Comparison of ENCODE assay signal across 1 cellular context in the genomic region with DNA sequence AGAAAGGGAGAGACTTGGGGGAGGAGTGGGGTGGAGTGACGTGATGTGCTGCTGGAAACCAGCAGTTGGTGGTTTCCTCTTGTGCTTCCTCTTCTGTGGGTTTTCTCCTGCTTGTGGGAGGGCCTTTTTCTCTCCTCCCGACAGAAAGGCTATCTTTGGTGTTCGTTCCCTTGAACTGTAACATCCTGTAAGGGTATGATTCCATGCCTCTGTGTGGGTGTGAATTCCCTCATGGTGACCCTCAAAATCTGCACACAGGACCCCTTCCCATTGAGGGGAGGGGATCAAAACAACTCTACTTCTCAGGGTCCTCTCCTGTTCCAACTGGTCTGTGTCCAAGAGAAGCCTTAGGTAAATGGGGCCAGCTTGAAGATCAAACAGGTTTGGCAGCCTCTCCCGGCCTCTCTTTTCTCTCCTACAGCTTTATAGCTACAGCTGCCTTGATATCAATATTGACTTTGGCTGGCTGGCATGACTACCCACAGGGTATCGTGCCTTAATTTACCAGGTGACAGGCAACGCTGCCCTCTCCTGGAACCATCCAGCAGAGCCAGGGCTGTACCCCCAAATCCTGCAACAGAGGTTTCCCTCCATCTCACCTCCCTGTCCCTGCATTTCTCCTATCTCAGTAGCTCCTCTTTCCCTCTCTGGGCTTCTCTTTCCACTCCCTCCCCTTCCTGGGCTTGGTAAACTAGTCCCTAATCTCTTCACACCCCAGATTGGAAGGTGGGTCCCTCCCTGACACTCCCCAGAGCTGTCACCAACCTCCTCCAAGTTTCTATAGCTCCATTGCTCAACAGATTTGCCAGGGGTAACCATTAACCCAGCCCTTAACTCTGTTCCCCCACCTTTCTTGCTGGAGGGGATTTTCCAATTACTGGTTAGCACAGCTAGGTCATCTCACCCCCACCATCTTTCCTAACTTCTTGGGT.
A peak's percentile ranks its signal among the peaks of the same experiment; 100 is the strongest.
TF ChIP-seq lines count a peak whose summit lies in the region.

No MANE protein-coding gene starts in this region.

TF ChIP-seq in HepG2, 621 proteins besides CTCF, POLR2A, EP300 and RAD21 (continues in another document):
- TF ChIP-seq ARNT2 (CRISPR knock-in tag; IDR thresholded peaks at IDR 0.05; ENCODE audit: low read depth) (peak; percentile 40; the same call in 1 of the 2 replicates), ZNF547 (CRISPR knock-in tag; IDR thresholded peaks at IDR 0.05) (0 out of 2 replicates have a peak, but pooled peaks have one; percentile 9), ZNF160 (CRISPR knock-in tag; IDR thresholded peaks at IDR 0.05) (no peak), ONECUT2 (CRISPR knock-in tag; IDR thresholded peaks at IDR 0.05) (no peak), MYNN (CRISPR knock-in tag; IDR thresholded peaks at IDR 0.05; ENCODE audit: low read depth) (peak; percentile 82; the same call in 1 of the 2 replicates), TRIM24 (CRISPR knock-in tag; IDR thresholded peaks at IDR 0.05) (no peak), ZNF776 (CRISPR knock-in tag; IDR thresholded peaks at IDR 0.05) (no peak; the same call in 1 of the 2 replicates), ZNF619 (CRISPR knock-in tag; IDR thresholded peaks at IDR 0.05) (0 out of 2 replicates have a peak, but pooled peaks have one; percentile 54), POGZ (CRISPR knock-in tag; IDR thresholded peaks at IDR 0.05) (peak; percentile 38; the same call in 1 of the 2 replicates), ISL2 (CRISPR knock-in tag; IDR thresholded peaks at IDR 0.05) (peak; percentile 82; the same call in 1 of the 2 replicates), RFX1 (IDR thresholded peaks at IDR 0.05) (no peak), THAP11 (CRISPR knock-in tag; IDR thresholded peaks at IDR 0.05) (peak; percentile 60; the same call in 1 of the 2 replicates), JDP2 (CRISPR knock-in tag; IDR thresholded peaks at IDR 0.05; ENCODE audit: borderline replicate concordance) (no peak), ZNF350 (CRISPR knock-in tag; IDR thresholded peaks at IDR 0.05; ENCODE audit: borderline replicate concordance, low read depth) (no peak), CEBPB (IDR thresholded peaks at IDR 0.05; ENCODE audit: borderline replicate concordance, low read depth, low read length) (peak; percentile 96), HNRNPUL1 (IDR thresholded peaks at IDR 0.05; ENCODE audit: low read depth, low read length) (peak; percentile 39; the same call in 1 of the 2 replicates), ZNF292 (CRISPR knock-in tag; IDR thresholded peaks at IDR 0.05; ENCODE audit: borderline replicate concordance, low read depth) (no peak; the same call in 1 of the 2 replicates), KLF11 (CRISPR knock-in tag; IDR thresholded peaks at IDR 0.05) (0 out of 2 replicates have a peak, but pooled peaks have one; percentile 47), MBD4 (IDR thresholded peaks at IDR 0.05; ENCODE audit: borderline replicate concordance, low read length) (no peak), ZNF253 (CRISPR knock-in tag; IDR thresholded peaks at IDR 0.05; ENCODE audit: borderline replicate concordance) (no peak), PRPF4 (IDR thresholded peaks at IDR 0.05; ENCODE audit: low read depth, low read length, poor library complexity, severe bottlenecking) (no peak)
- TF ChIP-seq, protein P1, sequence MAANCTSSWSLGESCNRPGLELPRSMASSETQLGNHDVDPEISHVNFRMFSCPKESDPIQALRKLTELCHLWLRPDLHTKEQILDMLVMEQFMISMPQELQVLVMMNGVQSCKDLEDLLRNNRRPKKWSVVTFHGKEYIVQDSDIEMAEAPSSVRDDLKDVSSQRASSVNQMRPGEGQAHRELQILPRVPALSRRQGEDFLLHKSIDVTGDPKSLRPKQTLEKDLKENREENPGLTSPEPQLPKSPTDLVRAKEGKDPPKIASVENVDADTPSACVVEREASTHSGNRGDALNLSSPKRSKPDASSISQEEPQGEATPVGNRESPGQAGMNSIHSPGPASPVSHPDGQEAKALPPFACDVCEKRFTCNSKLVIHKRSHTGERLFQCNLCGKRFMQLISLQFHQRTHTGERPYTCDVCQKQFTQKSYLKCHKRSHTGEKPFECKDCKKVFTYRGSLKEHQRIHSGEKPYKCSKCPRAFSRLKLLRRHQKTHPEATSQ (CRISPR knock-in tag; IDR thresholded peaks at IDR 0.05; ENCODE audit: borderline replicate concordance): peak; percentile 59; the same call in 1 of the 2 replicates
- TF ChIP-seq, protein P2, sequence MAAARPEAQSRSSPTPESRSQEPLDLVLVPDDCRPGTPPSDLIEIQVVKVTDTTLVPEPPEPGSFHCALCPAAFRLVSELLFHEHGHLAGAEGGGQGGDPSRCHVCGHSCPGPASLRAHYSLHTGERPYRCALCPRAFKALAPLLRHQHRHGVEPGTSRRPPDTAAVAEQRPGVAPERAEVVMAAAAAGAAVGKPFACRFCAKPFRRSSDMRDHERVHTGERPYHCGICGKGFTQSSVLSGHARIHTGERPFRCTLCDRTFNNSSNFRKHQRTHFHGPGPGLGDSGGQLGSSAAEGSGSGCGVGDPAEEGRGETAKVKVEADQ (CRISPR knock-in tag; IDR thresholded peaks at IDR 0.05; ENCODE audit: borderline replicate concordance): no peak
- TF ChIP-seq, protein P3, sequence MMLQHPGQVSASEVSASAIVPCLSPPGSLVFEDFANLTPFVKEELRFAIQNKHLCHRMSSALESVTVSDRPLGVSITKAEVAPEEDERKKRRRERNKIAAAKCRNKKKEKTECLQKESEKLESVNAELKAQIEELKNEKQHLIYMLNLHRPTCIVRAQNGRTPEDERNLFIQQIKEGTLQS (CRISPR knock-in tag; IDR thresholded peaks at IDR 0.05): peak; percentile 32; the same call in 1 of the 2 replicates
- TF ChIP-seq, protein P4, sequence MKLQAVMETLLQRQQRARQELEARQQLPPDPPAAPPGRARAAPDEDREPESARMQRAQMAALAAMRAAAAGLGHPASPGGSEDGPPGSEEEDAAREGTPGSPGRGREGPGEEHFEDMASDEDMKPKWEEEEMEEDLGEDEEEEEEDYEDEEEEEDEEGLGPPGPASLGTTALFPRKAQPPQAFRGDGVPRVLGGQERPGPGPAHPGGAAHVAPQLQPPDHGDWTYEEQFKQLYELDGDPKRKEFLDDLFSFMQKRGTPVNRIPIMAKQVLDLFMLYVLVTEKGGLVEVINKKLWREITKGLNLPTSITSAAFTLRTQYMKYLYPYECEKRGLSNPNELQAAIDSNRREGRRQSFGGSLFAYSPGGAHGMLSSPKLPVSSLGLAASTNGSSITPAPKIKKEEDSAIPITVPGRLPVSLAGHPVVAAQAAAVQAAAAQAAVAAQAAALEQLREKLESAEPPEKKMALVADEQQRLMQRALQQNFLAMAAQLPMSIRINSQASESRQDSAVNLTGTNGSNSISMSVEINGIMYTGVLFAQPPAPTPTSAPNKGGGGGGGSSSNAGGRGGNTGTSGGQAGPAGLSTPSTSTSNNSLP (IDR thresholded peaks at IDR 0.05; ENCODE audit: low read depth, low read length): peak; percentile 38; the same call in 1 of the 2 replicates
- TF ChIP-seq, protein P5, sequence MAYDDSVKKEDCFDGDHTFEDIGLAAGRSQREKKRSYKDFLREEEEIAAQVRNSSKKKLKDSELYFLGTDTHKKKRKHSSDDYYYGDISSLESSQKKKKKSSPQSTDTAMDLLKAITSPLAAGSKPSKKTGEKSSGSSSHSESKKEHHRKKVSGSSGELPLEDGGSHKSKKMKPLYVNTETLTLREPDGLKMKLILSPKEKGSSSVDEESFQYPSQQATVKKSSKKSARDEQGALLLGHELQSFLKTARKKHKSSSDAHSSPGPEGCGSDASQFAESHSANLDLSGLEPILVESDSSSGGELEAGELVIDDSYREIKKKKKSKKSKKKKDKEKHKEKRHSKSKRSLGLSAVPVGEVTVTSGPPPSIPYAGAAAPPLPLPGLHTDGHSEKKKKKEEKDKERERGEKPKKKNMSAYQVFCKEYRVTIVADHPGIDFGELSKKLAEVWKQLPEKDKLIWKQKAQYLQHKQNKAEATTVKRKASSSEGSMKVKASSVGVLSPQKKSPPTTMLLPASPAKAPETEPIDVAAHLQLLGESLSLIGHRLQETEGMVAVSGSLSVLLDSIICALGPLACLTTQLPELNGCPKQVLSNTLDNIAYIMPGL (CRISPR knock-in tag; IDR thresholded peaks at IDR 0.05; ENCODE audit: borderline replicate concordance in 1 of 2, low read depth in 1 of 2): peak; percentile 29 to 41; a peak in 1 of 4 replicates
- TF ChIP-seq, protein P6, sequence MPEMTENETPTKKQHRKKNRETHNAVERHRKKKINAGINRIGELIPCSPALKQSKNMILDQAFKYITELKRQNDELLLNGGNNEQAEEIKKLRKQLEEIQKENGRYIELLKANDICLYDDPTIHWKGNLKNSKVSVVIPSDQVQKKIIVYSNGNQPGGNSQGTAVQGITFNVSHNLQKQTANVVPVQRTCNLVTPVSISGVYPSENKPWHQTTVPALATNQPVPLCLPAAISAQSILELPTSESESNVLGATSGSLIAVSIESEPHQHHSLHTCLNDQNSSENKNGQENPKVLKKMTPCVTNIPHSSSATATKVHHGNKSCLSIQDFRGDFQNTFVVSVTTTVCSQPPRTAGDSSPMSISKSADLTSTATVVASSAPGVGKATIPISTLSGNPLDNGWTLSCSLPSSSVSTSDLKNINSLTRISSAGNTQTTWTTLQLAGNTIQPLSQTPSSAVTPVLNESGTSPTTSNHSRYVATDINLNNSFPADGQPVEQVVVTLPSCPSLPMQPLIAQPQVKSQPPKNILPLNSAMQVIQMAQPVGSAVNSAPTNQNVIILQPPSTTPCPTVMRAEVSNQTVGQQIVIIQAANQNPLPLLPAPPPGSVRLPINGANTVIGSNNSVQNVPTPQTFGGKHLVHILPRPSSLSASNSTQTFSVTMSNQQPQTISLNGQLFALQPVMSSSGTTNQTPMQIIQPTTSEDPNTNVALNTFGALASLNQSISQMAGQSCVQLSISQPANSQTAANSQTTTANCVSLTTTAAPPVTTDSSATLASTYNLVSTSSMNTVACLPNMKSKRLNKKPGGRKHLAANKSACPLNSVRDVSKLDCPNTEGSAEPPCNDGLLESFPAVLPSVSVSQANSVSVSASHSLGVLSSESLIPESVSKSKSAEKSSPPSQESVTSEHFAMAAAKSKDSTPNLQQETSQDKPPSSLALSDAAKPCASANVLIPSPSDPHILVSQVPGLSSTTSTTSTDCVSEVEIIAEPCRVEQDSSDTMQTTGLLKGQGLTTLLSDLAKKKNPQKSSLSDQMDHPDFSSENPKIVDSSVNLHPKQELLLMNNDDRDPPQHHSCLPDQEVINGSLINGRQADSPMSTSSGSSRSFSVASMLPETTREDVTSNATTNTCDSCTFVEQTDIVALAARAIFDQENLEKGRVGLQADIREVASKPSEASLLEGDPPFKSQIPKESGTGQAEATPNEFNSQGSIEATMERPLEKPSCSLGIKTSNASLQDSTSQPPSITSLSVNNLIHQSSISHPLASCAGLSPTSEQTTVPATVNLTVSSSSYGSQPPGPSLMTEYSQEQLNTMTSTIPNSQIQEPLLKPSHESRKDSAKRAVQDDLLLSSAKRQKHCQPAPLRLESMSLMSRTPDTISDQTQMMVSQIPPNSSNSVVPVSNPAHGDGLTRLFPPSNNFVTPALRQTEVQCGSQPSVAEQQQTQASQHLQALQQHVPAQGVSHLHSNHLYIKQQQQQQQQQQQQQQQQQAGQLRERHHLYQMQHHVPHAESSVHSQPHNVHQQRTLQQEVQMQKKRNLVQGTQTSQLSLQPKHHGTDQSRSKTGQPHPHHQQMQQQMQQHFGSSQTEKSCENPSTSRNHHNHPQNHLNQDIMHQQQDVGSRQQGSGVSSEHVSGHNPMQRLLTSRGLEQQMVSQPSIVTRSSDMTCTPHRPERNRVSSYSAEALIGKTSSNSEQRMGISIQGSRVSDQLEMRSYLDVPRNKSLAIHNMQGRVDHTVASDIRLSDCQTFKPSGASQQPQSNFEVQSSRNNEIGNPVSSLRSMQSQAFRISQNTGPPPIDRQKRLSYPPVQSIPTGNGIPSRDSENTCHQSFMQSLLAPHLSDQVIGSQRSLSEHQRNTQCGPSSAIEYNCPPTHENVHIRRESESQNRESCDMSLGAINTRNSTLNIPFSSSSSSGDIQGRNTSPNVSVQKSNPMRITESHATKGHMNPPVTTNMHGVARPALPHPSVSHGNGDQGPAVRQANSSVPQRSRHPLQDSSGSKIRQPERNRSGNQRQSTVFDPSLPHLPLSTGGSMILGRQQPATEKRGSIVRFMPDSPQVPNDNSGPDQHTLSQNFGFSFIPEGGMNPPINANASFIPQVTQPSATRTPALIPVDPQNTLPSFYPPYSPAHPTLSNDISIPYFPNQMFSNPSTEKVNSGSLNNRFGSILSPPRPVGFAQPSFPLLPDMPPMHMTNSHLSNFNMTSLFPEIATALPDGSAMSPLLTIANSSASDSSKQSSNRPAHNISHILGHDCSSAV (CRISPR knock-in tag; IDR thresholded peaks at IDR 0.05; ENCODE audit: borderline replicate concordance): no peak
- TF ChIP-seq, protein P7, sequence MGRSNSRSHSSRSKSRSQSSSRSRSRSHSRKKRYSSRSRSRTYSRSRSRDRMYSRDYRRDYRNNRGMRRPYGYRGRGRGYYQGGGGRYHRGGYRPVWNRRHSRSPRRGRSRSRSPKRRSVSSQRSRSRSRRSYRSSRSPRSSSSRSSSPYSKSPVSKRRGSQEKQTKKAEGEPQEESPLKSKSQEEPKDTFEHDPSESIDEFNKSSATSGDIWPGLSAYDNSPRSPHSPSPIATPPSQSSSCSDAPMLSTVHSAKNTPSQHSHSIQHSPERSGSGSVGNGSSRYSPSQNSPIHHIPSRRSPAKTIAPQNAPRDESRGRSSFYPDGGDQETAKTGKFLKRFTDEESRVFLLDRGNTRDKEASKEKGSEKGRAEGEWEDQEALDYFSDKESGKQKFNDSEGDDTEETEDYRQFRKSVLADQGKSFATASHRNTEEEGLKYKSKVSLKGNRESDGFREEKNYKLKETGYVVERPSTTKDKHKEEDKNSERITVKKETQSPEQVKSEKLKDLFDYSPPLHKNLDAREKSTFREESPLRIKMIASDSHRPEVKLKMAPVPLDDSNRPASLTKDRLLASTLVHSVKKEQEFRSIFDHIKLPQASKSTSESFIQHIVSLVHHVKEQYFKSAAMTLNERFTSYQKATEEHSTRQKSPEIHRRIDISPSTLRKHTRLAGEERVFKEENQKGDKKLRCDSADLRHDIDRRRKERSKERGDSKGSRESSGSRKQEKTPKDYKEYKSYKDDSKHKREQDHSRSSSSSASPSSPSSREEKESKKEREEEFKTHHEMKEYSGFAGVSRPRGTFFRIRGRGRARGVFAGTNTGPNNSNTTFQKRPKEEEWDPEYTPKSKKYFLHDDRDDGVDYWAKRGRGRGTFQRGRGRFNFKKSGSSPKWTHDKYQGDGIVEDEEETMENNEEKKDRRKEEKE (IDR thresholded peaks at IDR 0.05): no peak
- TF ChIP-seq, protein P8, sequence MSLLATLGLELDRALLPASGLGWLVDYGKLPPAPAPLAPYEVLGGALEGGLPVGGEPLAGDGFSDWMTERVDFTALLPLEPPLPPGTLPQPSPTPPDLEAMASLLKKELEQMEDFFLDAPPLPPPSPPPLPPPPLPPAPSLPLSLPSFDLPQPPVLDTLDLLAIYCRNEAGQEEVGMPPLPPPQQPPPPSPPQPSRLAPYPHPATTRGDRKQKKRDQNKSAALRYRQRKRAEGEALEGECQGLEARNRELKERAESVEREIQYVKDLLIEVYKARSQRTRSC (CRISPR knock-in tag; IDR thresholded peaks at IDR 0.05; ENCODE audit: low read depth): 0 out of 2 replicates have a peak, but pooled peaks have one; percentile 54
- TF ChIP-seq, protein P9, sequence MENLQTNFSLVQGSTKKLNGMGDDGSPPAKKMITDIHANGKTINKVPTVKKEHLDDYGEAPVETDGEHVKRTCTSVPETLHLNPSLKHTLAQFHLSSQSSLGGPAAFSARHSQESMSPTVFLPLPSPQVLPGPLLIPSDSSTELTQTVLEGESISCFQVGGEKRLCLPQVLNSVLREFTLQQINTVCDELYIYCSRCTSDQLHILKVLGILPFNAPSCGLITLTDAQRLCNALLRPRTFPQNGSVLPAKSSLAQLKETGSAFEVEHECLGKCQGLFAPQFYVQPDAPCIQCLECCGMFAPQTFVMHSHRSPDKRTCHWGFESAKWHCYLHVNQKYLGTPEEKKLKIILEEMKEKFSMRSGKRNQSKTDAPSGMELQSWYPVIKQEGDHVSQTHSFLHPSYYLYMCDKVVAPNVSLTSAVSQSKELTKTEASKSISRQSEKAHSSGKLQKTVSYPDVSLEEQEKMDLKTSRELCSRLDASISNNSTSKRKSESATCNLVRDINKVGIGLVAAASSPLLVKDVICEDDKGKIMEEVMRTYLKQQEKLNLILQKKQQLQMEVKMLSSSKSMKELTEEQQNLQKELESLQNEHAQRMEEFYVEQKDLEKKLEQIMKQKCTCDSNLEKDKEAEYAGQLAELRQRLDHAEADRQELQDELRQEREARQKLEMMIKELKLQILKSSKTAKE (CRISPR knock-in tag; IDR thresholded peaks at IDR 0.05; ENCODE audit: borderline replicate concordance): peak; percentile 83
